1 cellular context compared by ENCODE assay signal in the genomic region with DNA sequence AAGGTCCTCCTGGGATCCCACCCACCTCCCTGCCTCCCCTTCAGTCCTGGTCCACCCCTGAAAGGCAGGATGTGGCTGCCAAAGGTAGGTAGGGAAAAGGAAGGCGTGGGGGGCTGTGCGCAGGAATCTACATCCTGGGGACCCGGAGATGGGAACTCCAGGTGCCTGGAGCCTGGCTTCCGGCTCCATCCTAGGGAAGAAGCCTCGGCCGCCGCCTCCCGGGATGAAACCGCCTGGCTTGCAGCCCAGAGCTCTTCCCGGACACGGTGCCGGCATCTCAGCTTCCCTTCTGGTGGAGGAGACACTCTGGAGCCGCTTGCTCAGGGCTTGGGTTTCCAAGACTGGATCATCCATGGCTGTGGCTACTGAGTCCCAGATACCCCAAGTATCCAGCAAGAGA.
TF ChIP-seq lines count a peak whose summit lies in the region.

No MANE protein-coding gene starts in this region.

TF ChIP-seq in H1, 55 proteins besides CTCF, POLR2A, EP300 and RAD21 (continued from another document):
- TF ChIP-seq RXRA (IDR thresholded peaks at IDR 0.05; ENCODE audit: insufficient read depth, low read depth, low read length) (no peak), KDM1A (IDR thresholded peaks at IDR 0.05; ENCODE audit: borderline replicate concordance, low read length) (no peak), CHD2 (IDR thresholded peaks at IDR 0.05; ENCODE audit: low read length) (no peak), BACH1 (IDR thresholded peaks at IDR 0.05; ENCODE audit: low read length) (no peak), KDM5A (IDR thresholded peaks at IDR 0.05; ENCODE audit: low read length) (no peak)
